ENCODE assay signal across 8 cellular contexts in the genomic region with DNA sequence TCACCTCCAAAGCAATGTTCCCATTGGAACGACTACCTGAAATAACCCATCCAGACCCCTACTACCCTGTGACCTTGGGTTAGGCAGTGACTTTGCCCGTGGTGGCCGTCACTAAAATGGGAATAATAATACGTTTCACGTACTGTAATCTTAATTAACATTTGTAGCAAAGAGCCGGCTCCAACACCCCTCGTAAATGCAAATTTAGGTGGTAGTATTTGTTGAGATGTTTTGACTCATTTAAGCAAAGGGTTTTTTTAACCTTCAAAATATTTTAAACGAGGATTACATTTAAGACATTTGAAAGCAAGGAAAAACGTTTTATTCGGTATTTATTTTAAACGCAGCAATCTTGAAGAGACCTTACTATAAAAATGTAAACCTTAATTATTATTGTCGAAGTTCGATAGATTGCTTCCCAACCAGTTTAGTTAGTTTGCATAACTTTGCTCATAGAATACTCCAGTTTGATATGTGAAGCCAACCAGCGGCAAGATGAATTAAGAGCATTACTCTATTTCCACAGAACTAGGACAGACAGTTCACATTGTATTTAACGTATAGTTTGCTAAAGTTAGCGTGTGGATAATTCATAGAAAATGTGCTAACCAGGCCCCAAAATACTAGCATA. TPM values are rescaled to one million over a fixed set of nuclear protein-coding genes. Genes with fewer than 3 reads are reported as not detected.
DNase-seq lines count a peak whose midpoint lies in the region; ATAC-seq, FAIRE-seq and TF ChIP-seq lines count a peak whose summit lies in the region.

No MANE protein-coding gene starts in this region.

- peaks cover 4% of the 10 kb centered on the region for H3K36me3 Mint-ChIP-seq in activated T-cell treated with anti-CD3 and anti-CD28 coated beads, Interleukin-2, amount 50 U/mL, for 4 hours (ENCODE audit: insufficient read depth)

- H3K9me3 ChIP-seq in esophagus muscularis mucosa = no peaks in the 10 kb centered on the region
- H3K9me3 ChIP-seq in pancreas = no peaks in the 10 kb centered on the region

- H3K4me3 ChIP-seq in esophagus muscularis mucosa = peak overlapping the region; percentile 83 to 88 (median 87)
- H3K4me3 ChIP-seq in pancreas = peak overlapping the region; percentile 37 to 86 (median 76)

- under 1% methylated on average over 16 of the region's 16 CpGs for WGBS in esophagus muscularis mucosa
- 0% methylated on average over 16 of the region's 16 CpGs for WGBS in pancreas, 2 donors

- POLR2A ChIA-PET in RWPE1 (lab: Yijun Ruan, JAX; ENCODE audit: low non-redundant PET) = interaction anchor here (0.6 to 0.7 kb wide), 3 partner anchors 20 to 208 kb away, joined by 3 to 4 read pairs (median 3); no protein-coding TSS in a partner anchor

- peak overlapping the region; percentile 99 for H3K27ac ChIP-seq in RWPE1
- H3K27ac ChIP-seq in esophagus muscularis mucosa (replicated peaks in 1 of 4) = peak overlapping the region; percentile 98 to 100 (median 99)
- peak overlapping the region; percentile 88 to 99 (median 96) for H3K27ac ChIP-seq in pancreas

- ATAC-seq in activated T-cell treated with anti-CD3 and anti-CD28 coated beads, Interleukin-2, amount 50 U/mL, for 4 hours = no peak
- ATAC-seq in pancreas (no peak), GM19035 (IDR thresholded peaks at IDR 0.05; ENCODE audit: unreplicated experiment) (no peak), GM21360 (IDR thresholded peaks at IDR 0.05; ENCODE audit: unreplicated experiment) (no peak)

- no peak for FAIRE-seq in pancreas (lab: Jason Lieb, UNC)

- H3K36me3 ChIP-seq in esophagus muscularis mucosa (no peaks in the 10 kb centered on the region), pancreas (no peaks in the 10 kb centered on the region)

- no peak for TF ChIP-seq POLR2A in esophagus muscularis mucosa (IDR thresholded peaks at IDR 0.05; ENCODE audit: low read depth)

- peaks cover 26% of the 10 kb centered on the region for H3K4me1 Mint-ChIP-seq in activated T-cell treated with anti-CD3 and anti-CD28 coated beads, Interleukin-2, amount 50 U/mL, for 4 hours (ENCODE audit: low read depth)

- CTCF ChIA-PET in RWPE1 (lab: Yijun Ruan, JAX) = interaction anchor here (0.6 to 0.8 kb wide), 5 partner anchors 26 to 724 kb away, joined by 3 read pairs; no protein-coding TSS in a partner anchor

- no peaks in the 10 kb centered on the region for H3K9me3 Mint-ChIP-seq in activated T-cell treated with anti-CD3 and anti-CD28 coated beads, Interleukin-2, amount 50 U/mL, for 4 hours

- H3K4me3 Mint-ChIP-seq in activated T-cell treated with anti-CD3 and anti-CD28 coated beads, Interleukin-2, amount 50 U/mL, for 4 hours = peak overlapping the region; percentile 92

- intact Hi-C loops in esophagus muscularis mucosa (cut with DNase I) = loop anchor here (10.0 kb wide), 1 partner anchor 513 kb away; a partner anchor contains a TSS
- intact Hi-C loops in pancreas (cut with DNase I) = no loop called here

- DNase-seq in activated T-cell treated with anti-CD3 and anti-CD28 coated beads, Interleukin-2, amount 50 U/mL, for 4 hours = no peak
- DNase-seq in activated T-cell treated with anti-CD3 and anti-CD28 coated beads, Interleukin-2, amount 50 U/mL, for 48 hours = no peak
- no peak for DNase-seq in RWPE1 (ENCODE audit: low spot score)
- DNase-seq in esophagus muscularis mucosa (ENCODE audit: extremely low spot score) = no peak
- DNase-seq in pancreas = no peak
- DNase-seq in putamen (ENCODE audit: low spot score) = no peak

- H3K27me3 Mint-ChIP-seq in activated T-cell treated with anti-CD3 and anti-CD28 coated beads, Interleukin-2, amount 50 U/mL, for 4 hours (ENCODE audit: low read depth) = no peaks in the 10 kb centered on the region

- TF ChIP-seq EP300 in esophagus muscularis mucosa (IDR thresholded peaks at IDR 0.05) = no peak

- peaks cover 32 to 47% (median 44%) of the 10 kb centered on the region in 4 donors for H3K4me1 ChIP-seq in esophagus muscularis mucosa
- H3K4me1 ChIP-seq in pancreas = peaks cover 10 to 44% (median 41%) of the 10 kb centered on the region in 3 donors

- H3K27me3 ChIP-seq in esophagus muscularis mucosa = no peaks in the 10 kb centered on the region
- no peaks in the 10 kb centered on the region for H3K27me3 ChIP-seq in pancreas

- TF ChIP-seq CTCF in RWPE1 (conservative IDR thresholded peaks at IDR 0.05; ENCODE audit: low read depth) (no peak), esophagus muscularis mucosa (IDR thresholded peaks at IDR 0.05) (no peak), pancreas (IDR thresholded peaks at IDR 0.05) (no peak)

RNA-seq across cellular contexts. Expression of a gene that starts 1.4 kb away (rescaled TPM):
- 10 to 100 TPM; 19.6 to 21.2 (median 20.0) TPM for total RNA-seq in activated T-cell treated with anti-CD3 and anti-CD28 coated beads, Interleukin-2, amount 50 U/mL, for 4 hours
- 10 to 100 TPM; 24.0 to 45.3 (median 33.0) TPM for total RNA-seq in esophagus muscularis mucosa
- 10 to 100 TPM; 11.0 to 25.6 (median 16.4) TPM for total RNA-seq in pancreas
- 1 to 10 TPM; 6.1 to 7.0 TPM for polyA plus RNA-seq in pancreas
